20 cellular contexts compared by ENCODE assay signal in the genomic region with DNA sequence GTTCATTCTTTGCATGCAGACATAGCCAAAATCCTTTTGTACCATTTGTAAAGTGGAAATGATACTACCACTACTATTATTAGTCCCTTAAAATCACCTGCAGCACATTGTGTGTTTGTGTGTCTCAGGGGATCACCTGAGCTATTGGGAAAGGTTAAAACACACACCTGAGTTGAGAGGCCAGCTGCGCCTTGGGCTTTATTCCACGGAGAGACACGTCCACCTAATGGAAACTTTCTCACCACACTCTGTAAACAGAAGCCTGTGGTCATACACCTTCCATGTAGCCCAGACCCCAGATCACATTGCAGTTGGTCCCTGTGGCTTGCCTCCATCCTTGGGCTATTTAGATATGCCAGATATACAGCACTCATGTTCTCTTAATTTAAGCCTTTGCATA.
"Had no signal": no experiment of that assay in that cellular context is flagged by ENCODE, and none has a peak within 500 bp of the region (broad histone marks: within the 10 kb centered on the region; RNA-seq: fewer than 3 reads in every experiment).

No MANE protein-coding gene starts in this region.

- DNase-seq: effector memory CD8-positive, alpha-beta T cell; gastrocnemius medialis; heart right ventricle; hypothalamus; mammary epithelial cell; mucosa of descending colon; naive thymus-derived CD8-positive, alpha-beta T cell; small intestine; stimulated activated CD4-positive, alpha-beta T cell treated with anti-CD3 and anti-CD28 coated beads, Interleukin-12 subunit alpha, Interleukin-12 subunit beta, amount 100 ng/mL, for 4 hours; stimulated activated CD4-positive, alpha-beta T cell treated with anti-CD3 and anti-CD28 coated beads, Interleukin-2, amount 100 ng/mL, for 48 hours; stimulated activated naive CD8-positive, alpha-beta T cell treated with anti-CD3 and anti-CD28 coated beads, Interleukin-15, Interleukin-2, amounts not matched to agents 100 U/mL and 50 U/mL, for 24 hours; thyroid gland had no signal

- H3K36me3 ChIP-seq: esophagus muscularis mucosa, gastrocnemius medialis, heart right ventricle, neutrophil, right atrium auricular region, suprapubic skin, thyroid gland had no signal

- ATAC-seq: effector memory CD8-positive, alpha-beta T cell; gastrocnemius medialis; heart right ventricle; left lobe of liver; mucosa of descending colon; naive thymus-derived CD8-positive, alpha-beta T cell; stimulated activated naive CD8-positive, alpha-beta T cell treated with anti-CD3 and anti-CD28 coated beads, Interleukin-15, Interleukin-2, amounts not matched to agents 100 U/mL and 50 U/mL, for 24 hours had no signal

- H3K9me3 Mint-ChIP-seq: effector memory CD8-positive, alpha-beta T cell had no signal

- H3K27me3 ChIP-seq: esophagus muscularis mucosa, gastrocnemius medialis, heart right ventricle, neutrophil, right atrium auricular region, suprapubic skin, thyroid gland had no signal

- H3K4me3 Mint-ChIP-seq: dendritic cell treated with granulocyte-macrophage colony-stimulating factor and Interleukin-4, amounts not matched to agents 40 ng/mL and 50 ng/mL, for 4 days; effector memory CD8-positive, alpha-beta T cell; naive thymus-derived CD8-positive, alpha-beta T cell; type B pancreatic cell had no signal

- H3K4me3 ChIP-seq: esophagus muscularis mucosa, gastrocnemius medialis, heart right ventricle, mucosa of descending colon, right atrium auricular region, suprapubic skin, thyroid gland had no signal

- H3K27ac ChIP-seq: epithelial cell of prostate, esophagus muscularis mucosa, gastrocnemius medialis, heart right ventricle, neutrophil, right atrium auricular region, suprapubic skin, thyroid gland had no signal

- H3K27me3 Mint-ChIP-seq: dendritic cell treated with granulocyte-macrophage colony-stimulating factor and Interleukin-4, amounts not matched to agents 40 ng/mL and 50 ng/mL, for 4 days; type B pancreatic cell had no signal

- H3K36me3 Mint-ChIP-seq: type B pancreatic cell had no signal

- H3K9me3 ChIP-seq: esophagus muscularis mucosa, gastrocnemius medialis, mucosa of descending colon, neutrophil, right atrium auricular region, suprapubic skin, thyroid gland had no signal

- H3K27ac Mint-ChIP-seq: dendritic cell treated with granulocyte-macrophage colony-stimulating factor and Interleukin-4, amounts not matched to agents 40 ng/mL and 50 ng/mL, for 4 days; effector memory CD8-positive, alpha-beta T cell; naive thymus-derived CD8-positive, alpha-beta T cell; type B pancreatic cell had no signal

- H3K4me1 ChIP-seq: esophagus muscularis mucosa, gastrocnemius medialis, suprapubic skin, thyroid gland had no signal
